ENCODE assay signal across 19 cellular contexts in genomic region chr9:137811283-137811870, GRCh38.
"Had no signal": no experiment of that assay in that cellular context is flagged by ENCODE, and none has a peak within 500 bp of the region (broad histone marks: within the 10 kb centered on the region; RNA-seq: fewer than 3 reads in every experiment).

No MANE protein-coding gene starts in this region.

- DNase-seq: activated CD4-positive, alpha-beta T cell treated with anti-CD3 and anti-CD28 coated beads, Interleukin-2, amount 10 ng/mL, durations not matched to agents 7 days and 5 days; activated CD8-positive, alpha-beta T cell treated with anti-CD3 and anti-CD28 coated beads, Interleukin-2, amount 10 ng/mL, durations not matched to agents 7 days and 5 days; activated naive CD4-positive, alpha-beta T cell treated with Interleukin-2 at 50 U/mL for 16 hours; activated T-cell treated with anti-CD3 and anti-CD28 coated beads, Interleukin-2, amount 50 U/mL, for 24 hours; brain microvascular endothelial cell; effector CD4-positive, alpha-beta T cell; heart right ventricle; immature natural killer cell; mesendoderm; natural killer cell; stimulated activated naive CD4-positive, alpha-beta T cell; T-helper 1 cell; T-helper 9 cell; tibial artery; uterus had no signal

- H3K9me3 Mint-ChIP-seq: activated CD4-positive, alpha-beta T cell treated with anti-CD3 and anti-CD28 coated beads, Interleukin-2, amount 10 ng/mL, durations not matched to agents 7 days and 5 days; activated T-cell treated with anti-CD3 and anti-CD28 coated beads, Interleukin-2, amount 50 U/mL, for 24 hours; activated T-helper 2 cell treated with anti-CD3 and anti-CD28 coated beads, Interferon-gamma antibody, Interleukin-2, Interleukin-4, amounts not matched to agents 10 μg/mL and 5 μg/mL and 100 μg/mL, durations not matched to agents 14 hours and 24 hours and 36 hours; central memory CD8-positive, alpha-beta T cell; immature natural killer cell; natural killer cell had no signal

- H3K4me3 ChIP-seq: heart right ventricle, tibial artery, uterus had no signal

- H3K36me3 Mint-ChIP-seq: natural killer cell had no signal

- H3K9ac ChIP-seq: parathyroid adenoma had no signal

- H2AFZ ChIP-seq: parathyroid adenoma had no signal

- H3K27me3 Mint-ChIP-seq: activated CD4-positive, alpha-beta T cell treated with anti-CD3 and anti-CD28 coated beads, Interleukin-2, amount 10 ng/mL, durations not matched to agents 7 days and 5 days; activated T-cell treated with anti-CD3 and anti-CD28 coated beads, Interleukin-2, amount 50 U/mL, for 24 hours; central memory CD8-positive, alpha-beta T cell had no signal

- H3K9me3 ChIP-seq: heart right ventricle, neutrophil, tibial artery, uterus had no signal

- H3K79me2 ChIP-seq: parathyroid adenoma had no signal

- H3K27me3 ChIP-seq: brain microvascular endothelial cell, heart right ventricle, neutrophil, tibial artery, uterus had no signal

- H3K4me1 ChIP-seq: heart right ventricle, parathyroid adenoma, tibial artery, uterus had no signal

- H3K4me3 Mint-ChIP-seq: activated CD4-positive, alpha-beta T cell treated with anti-CD3 and anti-CD28 coated beads, Interleukin-2, amount 10 ng/mL, durations not matched to agents 7 days and 5 days; activated CD8-positive, alpha-beta T cell treated with anti-CD3 and anti-CD28 coated beads, Interleukin-2, amount 10 ng/mL, durations not matched to agents 7 days and 5 days; activated T-cell treated with anti-CD3 and anti-CD28 coated beads, Interleukin-2, amount 50 U/mL, for 24 hours; central memory CD8-positive, alpha-beta T cell; immature natural killer cell; natural killer cell had no signal

- ATAC-seq: activated CD8-positive, alpha-beta T cell treated with anti-CD3 and anti-CD28 coated beads, Interleukin-2, amount 10 ng/mL, durations not matched to agents 7 days and 5 days; heart right ventricle; natural killer cell had no signal

- H3K27ac Mint-ChIP-seq: activated CD4-positive, alpha-beta T cell treated with anti-CD3 and anti-CD28 coated beads, Interleukin-2, amount 10 ng/mL, durations not matched to agents 7 days and 5 days; activated CD8-positive, alpha-beta T cell treated with anti-CD3 and anti-CD28 coated beads, Interleukin-2, amount 10 ng/mL, durations not matched to agents 7 days and 5 days; activated T-cell treated with anti-CD3 and anti-CD28 coated beads, Interleukin-2, amount 50 U/mL, for 24 hours; activated T-helper 2 cell treated with anti-CD3 and anti-CD28 coated beads, Interferon-gamma antibody, Interleukin-2, Interleukin-4, amounts not matched to agents 10 μg/mL and 5 μg/mL and 100 μg/mL, durations not matched to agents 14 hours and 24 hours and 36 hours; immature natural killer cell; natural killer cell had no signal

- H3K36me3 ChIP-seq: uterus had no signal

- H3K27ac ChIP-seq: brain microvascular endothelial cell, heart right ventricle, neutrophil, parathyroid adenoma, tibial artery, uterus had no signal
